10 cellular contexts compared by ENCODE assay signal in genomic region chr16:56910654-56911539, GRCh38. TPM values are rescaled to one million over a fixed set of nuclear protein-coding genes. Genes with fewer than 3 reads are reported as not detected.
A peak's percentile ranks its signal among the peaks of the same experiment; 100 is the strongest.
DNase-seq lines count a peak whose midpoint lies in the region; ATAC-seq, FAIRE-seq and TF ChIP-seq lines count a peak whose summit lies in the region.
"Had no signal": no experiment of that assay in that cellular context is flagged by ENCODE, and none has a peak within 500 bp of the region (broad histone marks: within the 10 kb centered on the region; RNA-seq: fewer than 3 reads in every experiment).

No MANE protein-coding gene starts in this region.

- H3K4me1 ChIP-seq in kidney (ENCODE audit: control insufficient read depth in 1 of 2, insufficient read depth in 1 of 2, low read depth in 1 of 2, low read length in 2 of 2) (peaks cover 7 to 19% of the 10 kb centered on the region in 2 donors), small intestine (ENCODE audit: control insufficient read depth in 2 of 2, insufficient read depth in 1 of 2, low read depth in 1 of 2, low read length in 1 of 2) (peaks cover 0 to 2% of the 10 kb centered on the region in 2 donors)

- H3K9me3 Mint-ChIP-seq in activated CD8-positive, alpha-beta T cell treated with anti-CD3 and anti-CD28 coated beads, Interleukin-2, amount 10 ng/mL, durations not matched to agents 7 days and 5 days (ENCODE audit: insufficient read depth), result no peaks in the 10 kb centered on the region

- peaks cover 7% of the 10 kb centered on the region for H3K27me3 Mint-ChIP-seq in activated CD8-positive, alpha-beta T cell treated with anti-CD3 and anti-CD28 coated beads, Interleukin-2, amount 10 ng/mL, durations not matched to agents 7 days and 5 days (ENCODE audit: low read depth)

- no peaks in the 10 kb centered on the region for H3K36me3 ChIP-seq in kidney (ENCODE audit: control insufficient read depth in 1 of 2, insufficient read depth in 2 of 2, low read length in 2 of 2)
- H3K36me3 ChIP-seq in small intestine (ENCODE audit: control insufficient read depth in 2 of 2, insufficient read depth in 2 of 2, low read length in 2 of 2), result no peaks in the 10 kb centered on the region

- no peak overlapping the region for H3K4me3 ChIP-seq in kidney (ENCODE audit: low read length in 2 of 2)
- H3K4me3 ChIP-seq in small intestine (ENCODE audit: low read depth in 1 of 2, low read length in 2 of 2), result no peak overlapping the region

- no peak overlapping the region for H3K4me3 Mint-ChIP-seq in activated CD8-positive, alpha-beta T cell treated with anti-CD3 and anti-CD28 coated beads, Interleukin-2, amount 10 ng/mL, durations not matched to agents 7 days and 5 days

- no peak overlapping the region for H3K9ac ChIP-seq in kidney (ENCODE audit: low read length in 2 of 2)

- intact Hi-C loops in kidney (cut with DNase I), result no loop called here

- WGBS in small intestine, 3 donors, result 72 to 77% (median 75%) methylated on average over 12 of the region's 12 CpGs

- H3K27me3 ChIP-seq in small intestine (ENCODE audit: control insufficient read depth in 2 of 2, insufficient read depth in 2 of 2, low read length in 2 of 2), result no peaks in the 10 kb centered on the region

- no peak for FAIRE-seq in kidney (lab: Jason Lieb, UNC)
- no peak for FAIRE-seq in urothelium cell line (lab: Jason Lieb, UNC)
- FAIRE-seq in small intestine (lab: Jason Lieb, UNC), result no peak
- FAIRE-seq: H1 had no signal

- H3K27ac ChIP-seq in kidney (ENCODE audit: low read depth in 2 of 2, low read length in 2 of 2) (peak overlapping the region; percentile 40 to 72), small intestine (ENCODE audit: low read depth in 1 of 2, low read length in 1 of 2) (peak overlapping the region in 1 of 2 donors; percentile 56)

- DNase-seq in AG09319 (ENCODE audit: extremely low read depth, low read depth) (peak; percentile 44), kidney (no peak), urothelium cell line (ENCODE audit: low spot score) (peak; percentile 72), small intestine (no peak)
- DNase-seq in activated CD8-positive, alpha-beta T cell treated with anti-CD3 and anti-CD28 coated beads, Interleukin-2, amount 10 ng/mL, durations not matched to agents 7 days and 5 days, result no peak
- DNase-seq in activated CD8-positive, alpha-beta memory T cell treated with anti-CD3 and anti-CD28 coated beads for 24 hours, result no peak

- H3K9me3 ChIP-seq in kidney (ENCODE audit: control insufficient read depth in 1 of 2, low read length in 2 of 2) (no peaks in the 10 kb centered on the region), small intestine (ENCODE audit: control insufficient read depth, low read depth) (no peaks in the 10 kb centered on the region)

- TF ChIP-seq CTCF in AG09319 (IDR thresholded peaks at IDR 0.05; ENCODE audit: low read depth, low read length) (no peak), kidney (IDR thresholded peaks at IDR 0.05; ENCODE audit: borderline replicate concordance, extremely low read depth, insufficient read depth) (no peak)

- CTCF ChIA-PET in activated CD8-positive, alpha-beta T cell treated with anti-CD3 and anti-CD28 coated beads, Interleukin-2, amount 10 ng/mL, durations not matched to agents 7 days and 5 days (lab: Charles Lee), result interaction anchor here (0.8 to 1.6 kb wide), 5 partner anchors 20 to 131 kb away, joined by 3 to 4 read pairs (median 3); no protein-coding TSS in a partner anchor

- POLR2A ChIA-PET in activated CD8-positive, alpha-beta T cell treated with anti-CD3 and anti-CD28 coated beads, Interleukin-2, amount 10 ng/mL, durations not matched to agents 7 days and 5 days (lab: Charles Lee), result interaction anchor here (0.7 to 1.4 kb wide), 2 partner anchors 21 to 709 kb away, joined by 3 to 7 read pairs; partner anchors contain the start of gene HERPUD1

- no peaks in the 10 kb centered on the region for H3K36me3 Mint-ChIP-seq in activated CD8-positive, alpha-beta T cell treated with anti-CD3 and anti-CD28 coated beads, Interleukin-2, amount 10 ng/mL, durations not matched to agents 7 days and 5 days (ENCODE audit: low read depth)

- H3K27ac Mint-ChIP-seq in activated CD8-positive, alpha-beta T cell treated with anti-CD3 and anti-CD28 coated beads, Interleukin-2, amount 10 ng/mL, durations not matched to agents 7 days and 5 days, result no peak overlapping the region

- H3K4me1 Mint-ChIP-seq in activated CD8-positive, alpha-beta T cell treated with anti-CD3 and anti-CD28 coated beads, Interleukin-2, amount 10 ng/mL, durations not matched to agents 7 days and 5 days (ENCODE audit: low read depth), result peaks cover 26% of the 10 kb centered on the region

- ATAC-seq in HG02610 (IDR thresholded peaks at IDR 0.05; ENCODE audit: unreplicated experiment) (peak; percentile 45), GM19023 (IDR thresholded peaks at IDR 0.05; ENCODE audit: unreplicated experiment) (no peak)
- peak; percentile 30 for ATAC-seq in activated CD8-positive, alpha-beta T cell treated with anti-CD3 and anti-CD28 coated beads, Interleukin-2, amount 10 ng/mL, durations not matched to agents 7 days and 5 days

RNA-seq across cellular contexts. Expression of gene HERPUD1, which starts 21.0 kb away (rescaled TPM):
- 10 to 100 TPM; 88.2 to 95.2 TPM for total RNA-seq in activated CD8-positive, alpha-beta T cell treated with anti-CD3 and anti-CD28 coated beads, Interleukin-2, amount 10 ng/mL, durations not matched to agents 7 days and 5 days
- total RNA-seq in kidney, result 209 TPM
- polyA plus RNA-seq in kidney (ENCODE audit: insufficient read depth, low read depth, low replicate concordance) (234 TPM), small intestine (100 to 1,000 TPM in 1 of 3 donors, 10 to 100 TPM in 2; 25.9 to 126 (median 68.1) TPM)

RNA-seq across cellular contexts. Expression of gene SLC12A3, which starts 45.9 kb away (rescaled TPM):
- not detected for total RNA-seq in activated CD8-positive, alpha-beta T cell treated with anti-CD3 and anti-CD28 coated beads, Interleukin-2, amount 10 ng/mL, durations not matched to agents 7 days and 5 days
- total RNA-seq in kidney, result 5.4 TPM
- polyA plus RNA-seq in kidney (ENCODE audit: insufficient read depth, low read depth, low replicate concordance), result 277 TPM
- polyA plus RNA-seq in small intestine, result under 1 TPM in 1 of 3 donors, not detected in 2; 0.04 TPM
- total RNA-seq: dermis microvascular lymphatic vessel endothelial cell, H1 had no signal
- polyA plus RNA-seq: H1 had no signal

RNA-seq across cellular contexts. Expression of gene CETP, which starts 50.9 kb away (rescaled TPM):
- not detected for total RNA-seq in activated CD8-positive, alpha-beta T cell treated with anti-CD3 and anti-CD28 coated beads, Interleukin-2, amount 10 ng/mL, durations not matched to agents 7 days and 5 days
- 1.3 TPM for total RNA-seq in kidney
- polyA plus RNA-seq in kidney (ENCODE audit: insufficient read depth, low read depth, low replicate concordance) (2.1 TPM), small intestine (1 to 10 TPM in 1 of 3 donors, under 1 TPM in 1, not detected in 1; 0.34 to 1.6 TPM)
- total RNA-seq: H1 had no signal
- polyA plus RNA-seq: H1 had no signal

Comparison
In these comparisons a context has a peak if more than half of its experiments do, and no peak if none do; other contexts are left out.
1. DNase-seq: peak in AG09319 (single experiment) and urothelium cell line (single experiment); none in activated CD8-positive, alpha-beta T cell treated with anti-CD3 and anti-CD28 coated beads, Interleukin-2, amount 10 ng/mL, durations not matched to agents 7 days and 5 days (single experiment), kidney (single experiment), activated CD8-positive, alpha-beta memory T cell treated with anti-CD3 and anti-CD28 coated beads for 24 hours (single experiment) and small intestine (single experiment).